ENCODE assay signal across 12 cellular contexts in genomic region chr19:11131471-11131870, GRCh38. TPM values are rescaled to one million over a fixed set of nuclear protein-coding genes. Genes with fewer than 3 reads are reported as not detected.
A peak's percentile ranks its signal among the peaks of the same experiment; 100 is the strongest.
DNase-seq lines count a peak whose midpoint lies in the region; ATAC-seq, FAIRE-seq and TF ChIP-seq lines count a peak whose summit lies in the region.
"Had no signal": no experiment of that assay in that cellular context is flagged by ENCODE, and none has a peak within 500 bp of the region (broad histone marks: within the 10 kb centered on the region; RNA-seq: fewer than 3 reads in every experiment).

No MANE protein-coding gene starts in this region.

- TF ChIP-seq CTCF in natural killer cell (IDR thresholded peaks at IDR 0.05) (no peak), esophagus squamous epithelium (IDR thresholded peaks at IDR 0.05) (no peak), parathyroid adenoma (IDR thresholded peaks at IDR 0.05) (no peak)
- no peak for TF ChIP-seq CTCF in CD8-positive, alpha-beta T cell (IDR thresholded peaks at IDR 0.05)

- H3K4me3 ChIP-seq in esophagus squamous epithelium (no peak overlapping the region), parathyroid adenoma (ENCODE audit: low read depth, low read length) (no peak overlapping the region), small intestine (ENCODE audit: low read depth in 1 of 2, low read length in 2 of 2) (no peak overlapping the region)
- no peak overlapping the region for H3K4me3 ChIP-seq in CD8-positive, alpha-beta T cell (ENCODE audit: low read depth, low read length)
- H3K4me3 ChIP-seq: PC-9, right lobe of liver had no signal

- H3K4me1 ChIP-seq in esophagus squamous epithelium, result peaks cover 0 to 15% (median 7%) of the 10 kb centered on the region in 3 donors
- H3K4me1 ChIP-seq in parathyroid adenoma, result no peaks in the 10 kb centered on the region
- no peaks in the 10 kb centered on the region for H3K4me1 ChIP-seq in CD8-positive, alpha-beta T cell (ENCODE audit: insufficient read depth, low read length)
- H3K4me1 ChIP-seq in small intestine (ENCODE audit: control insufficient read depth in 2 of 2, insufficient read depth in 1 of 2, low read depth in 1 of 2, low read length in 1 of 2), result no peaks in the 10 kb centered on the region

- H3K9me3 ChIP-seq in esophagus squamous epithelium (no peaks in the 10 kb centered on the region), parathyroid adenoma (ENCODE audit: control insufficient read depth, low read length) (no peaks in the 10 kb centered on the region), small intestine (ENCODE audit: control insufficient read depth, low read depth) (no peaks in the 10 kb centered on the region)
- H3K9me3 ChIP-seq in CD8-positive, alpha-beta T cell (ENCODE audit: low read length), result no peaks in the 10 kb centered on the region
- H3K9me3 ChIP-seq: right lobe of liver had no signal

- H3K27ac Mint-ChIP-seq in natural killer cell, result peak overlapping the region; percentile 67 to 72
- H3K27ac Mint-ChIP-seq in natural killer cell treated with Interleukin-12 subunit alpha and Interleukin-12 subunit beta and Interleukin-15 and Interleukin-18, amount 100 ng/mL, for 72 hours, result peak overlapping the region in 1 of 2 donors; percentile 45
- no peak overlapping the region for H3K27ac Mint-ChIP-seq in CD8-positive, alpha-beta T cell
- H3K27ac Mint-ChIP-seq: activated naive CD4-positive, alpha-beta T cell treated with anti-CD3 and anti-CD28 coated beads, Interleukin-2, amount 10 ng/mL, durations not matched to agents 7 days and 5 days had no signal

- DNase-seq in natural killer cell (no peak), esophagus squamous epithelium (lab: John Stamatoyannopoulos, UW) (no peak), NOMO-1 treated with DMSO at 0.1 percent for 48 hours (lab: John Stamatoyannopoulos, UW; ENCODE audit: unreplicated experiment) (no peak), HuH-7 (ENCODE audit: low spot score) (no peak), small intestine (no peak)
- DNase-seq in natural killer cell treated with Interleukin-12 subunit alpha and Interleukin-12 subunit beta and Interleukin-15 and Interleukin-18, amount 100 ng/mL, for 72 hours (ENCODE audit: low spot score), result no peak
- no peak for DNase-seq in CD8-positive, alpha-beta T cell
- DNase-seq: GOT3 had no signal

- H3K4me1 Mint-ChIP-seq in natural killer cell, result peaks cover 7 to 10% of the 10 kb centered on the region in 2 donors
- H3K4me1 Mint-ChIP-seq in natural killer cell treated with Interleukin-12 subunit alpha and Interleukin-12 subunit beta and Interleukin-15 and Interleukin-18, amount 100 ng/mL, for 72 hours (ENCODE audit: low read depth in 2 of 2), result peaks cover 0 to 5% of the 10 kb centered on the region in 2 donors
- no peaks in the 10 kb centered on the region for H3K4me1 Mint-ChIP-seq in CD8-positive, alpha-beta T cell (ENCODE audit: low read depth)

- no peaks in the 10 kb centered on the region for H3K79me2 ChIP-seq in parathyroid adenoma

- FAIRE-seq in small intestine (lab: Jason Lieb, UNC), result no peak

- no peaks in the 10 kb centered on the region for H3K9me3 Mint-ChIP-seq in natural killer cell
- no peaks in the 10 kb centered on the region for H3K9me3 Mint-ChIP-seq in natural killer cell treated with Interleukin-12 subunit alpha and Interleukin-12 subunit beta and Interleukin-15 and Interleukin-18, amount 100 ng/mL, for 72 hours
- H3K9me3 Mint-ChIP-seq in CD8-positive, alpha-beta T cell, result no peaks in the 10 kb centered on the region
- H3K9me3 Mint-ChIP-seq: activated naive CD4-positive, alpha-beta T cell treated with anti-CD3 and anti-CD28 coated beads, Interleukin-2, amount 10 ng/mL, durations not matched to agents 7 days and 5 days had no signal

- H3K27me3 Mint-ChIP-seq in natural killer cell (ENCODE audit: low read depth in 2 of 2), result no peaks in the 10 kb centered on the region
- H3K27me3 Mint-ChIP-seq in natural killer cell treated with Interleukin-12 subunit alpha and Interleukin-12 subunit beta and Interleukin-15 and Interleukin-18, amount 100 ng/mL, for 72 hours, result no peaks in the 10 kb centered on the region
- H3K27me3 Mint-ChIP-seq in CD8-positive, alpha-beta T cell (ENCODE audit: low read depth), result no peaks in the 10 kb centered on the region
- H3K27me3 Mint-ChIP-seq: activated naive CD4-positive, alpha-beta T cell treated with anti-CD3 and anti-CD28 coated beads, Interleukin-2, amount 10 ng/mL, durations not matched to agents 7 days and 5 days had no signal

- intact Hi-C loops in natural killer cell (cut with micrococcal nuclease), result loop anchor here (5.0 kb wide), 1 partner anchor 194 kb away; no protein-coding TSS in a partner anchor
- intact Hi-C loops in esophagus squamous epithelium (cut with DNase I), result no loop called here
- intact Hi-C loops in CD8-positive, alpha-beta T cell (cut with DNase I, micrococcal nuclease), result loop anchor here in 1 of 2 experiments (1.0 to 2.0 kb wide), 2 partner anchors 95 to 195 kb away; no protein-coding TSS in a partner anchor

- peak overlapping the region; percentile 63 for H2AFZ ChIP-seq in parathyroid adenoma
- H2AFZ ChIP-seq: PC-9 had no signal

- no peak overlapping the region for H3K4me2 ChIP-seq in parathyroid adenoma (ENCODE audit: low read length)
- H3K4me2 ChIP-seq: PC-9 had no signal

- CTCF ChIA-PET in CD8-positive, alpha-beta T cell (lab: Charles Lee), result interaction anchor here (1.3 to 8.8 kb wide), 3 partner anchors 37 to 97 kb away, joined by 3 to 119 read pairs (median 5); no protein-coding TSS in a partner anchor

- H3K27me3 ChIP-seq in esophagus squamous epithelium (no peaks in the 10 kb centered on the region), parathyroid adenoma (ENCODE audit: control insufficient read depth, insufficient read depth, low read length) (no peaks in the 10 kb centered on the region), small intestine (ENCODE audit: control insufficient read depth in 2 of 2, insufficient read depth in 2 of 2, low read length in 2 of 2) (no peaks in the 10 kb centered on the region)
- H3K27me3 ChIP-seq in CD8-positive, alpha-beta T cell (ENCODE audit: insufficient read depth, low read length), result no peaks in the 10 kb centered on the region
- H3K27me3 ChIP-seq: right lobe of liver had no signal

- peak overlapping the region in 3 of 4 donors; percentile 63 to 84 (median 63) for H3K27ac ChIP-seq in esophagus squamous epithelium
- no peak overlapping the region for H3K27ac ChIP-seq in parathyroid adenoma
- no peak overlapping the region for H3K27ac ChIP-seq in CD8-positive, alpha-beta T cell (ENCODE audit: low read depth, low read length)
- peak overlapping the region in 1 of 2 donors; percentile 24 for H3K27ac ChIP-seq in small intestine (ENCODE audit: low read depth in 1 of 2, low read length in 1 of 2)
- H3K27ac ChIP-seq: PC-9 had no signal

- WGBS in esophagus squamous epithelium, 2 donors, result 84% methylated on average over 4 to 7 of the region's 7 CpGs
- 72 to 80% (median 74%) methylated on average over 7 of the region's 7 CpGs for WGBS in small intestine, 3 donors

- H3K4me3 Mint-ChIP-seq in natural killer cell, result no peak overlapping the region
- no peak overlapping the region for H3K4me3 Mint-ChIP-seq in natural killer cell treated with Interleukin-12 subunit alpha and Interleukin-12 subunit beta and Interleukin-15 and Interleukin-18, amount 100 ng/mL, for 72 hours
- H3K4me3 Mint-ChIP-seq in CD8-positive, alpha-beta T cell, result no peak overlapping the region
- H3K4me3 Mint-ChIP-seq: activated naive CD4-positive, alpha-beta T cell treated with anti-CD3 and anti-CD28 coated beads, Interleukin-2, amount 10 ng/mL, durations not matched to agents 7 days and 5 days had no signal

- POLR2A ChIA-PET in CD8-positive, alpha-beta T cell (lab: Charles Lee), result interaction anchor here (1.7 kb wide), 1 partner anchor 96 kb away, joined by 4 read pairs; no protein-coding TSS in a partner anchor

- no peaks in the 10 kb centered on the region for H3K36me3 Mint-ChIP-seq in natural killer cell
- H3K36me3 Mint-ChIP-seq in natural killer cell treated with Interleukin-12 subunit alpha and Interleukin-12 subunit beta and Interleukin-15 and Interleukin-18, amount 100 ng/mL, for 72 hours, result no peaks in the 10 kb centered on the region
- H3K36me3 Mint-ChIP-seq in CD8-positive, alpha-beta T cell, result peaks cover 44% of the 10 kb centered on the region

- ATAC-seq in natural killer cell, result no peak
- no peak for ATAC-seq in natural killer cell treated with Interleukin-12 subunit alpha and Interleukin-12 subunit beta and Interleukin-15 and Interleukin-18, amount 100 ng/mL, for 72 hours
- no peak for ATAC-seq in CD8-positive, alpha-beta T cell

- no peak for TF ChIP-seq POLR2A in esophagus squamous epithelium (IDR thresholded peaks at IDR 0.05)

- H3K36me3 ChIP-seq in esophagus squamous epithelium, result peaks cover 43 to 72% (median 44%) of the 10 kb centered on the region in 3 donors
- H3K36me3 ChIP-seq in parathyroid adenoma (ENCODE audit: control insufficient read depth, insufficient read depth, low read length), result no peaks in the 10 kb centered on the region
- H3K36me3 ChIP-seq in CD8-positive, alpha-beta T cell (ENCODE audit: insufficient read depth, low read length), result peaks cover 13% of the 10 kb centered on the region
- peaks cover 13 to 20% of the 10 kb centered on the region in 2 donors for H3K36me3 ChIP-seq in small intestine (ENCODE audit: control insufficient read depth in 2 of 2, insufficient read depth in 2 of 2, low read length in 2 of 2)

- no peak overlapping the region for H3K9ac ChIP-seq in parathyroid adenoma

RNA-seq across cellular contexts. Expression of gene SPC24, which starts 24.1 kb away (rescaled TPM):
- 1 to 10 TPM; 1.7 to 6.1 (median 4.1) TPM for total RNA-seq in natural killer cell
- 10 to 100 TPM; 26.6 to 48.3 TPM for total RNA-seq in natural killer cell treated with Interleukin-12 subunit alpha and Interleukin-12 subunit beta and Interleukin-15 and Interleukin-18, amount 100 ng/mL, for 72 hours
- total RNA-seq in esophagus squamous epithelium, result 10 to 100 TPM in 1 of 4 donors, 1 to 10 TPM in 3; 2.9 to 10.9 (median 6.3) TPM
- total RNA-seq in CD8-positive, alpha-beta T cell, result under 1 TPM; 0.79 to 0.86 TPM
- polyA plus RNA-seq in small intestine, result 10 to 100 TPM in 1 of 3 donors, under 1 TPM in 2; 0.27 to 10.9 (median 0.45) TPM

RNA-seq across cellular contexts. Expression of gene LDLR, which starts 42.2 kb away (rescaled TPM):
- total RNA-seq in natural killer cell (100 to 1,000 TPM in 2 of 3 donors, 10 to 100 TPM in 1; 84.7 to 172 (median 112) TPM), esophagus squamous epithelium (100 to 1,000 TPM in 3 of 4 donors, 10 to 100 TPM in 1; 58.9 to 207 (median 149) TPM)
- 100 to 1,000 TPM; 179 to 194 TPM for total RNA-seq in natural killer cell treated with Interleukin-12 subunit alpha and Interleukin-12 subunit beta and Interleukin-15 and Interleukin-18, amount 100 ng/mL, for 72 hours
- 10 to 100 TPM; 60.5 to 67.0 TPM for total RNA-seq in CD8-positive, alpha-beta T cell
- 10 to 100 TPM in 2 of 3 donors, 1 to 10 TPM in 1; 6.0 to 38.2 (median 24.0) TPM for polyA plus RNA-seq in small intestine

Comparison
In these comparisons a context has a peak if more than half of its experiments do, and no peak if none do; other contexts are left out.
1. H3K27ac ChIP-seq: peak in esophagus squamous epithelium (3 of 4); none in parathyroid adenoma (single experiment) and CD8-positive, alpha-beta T cell (single experiment).